8 cellular contexts compared by ENCODE assay signal in genomic region chr10:60964257-60965235, GRCh38. TPM values are rescaled to one million over a fixed set of nuclear protein-coding genes. Genes with fewer than 3 reads are reported as not detected.
DNase-seq lines count a peak whose midpoint lies in the region; ATAC-seq and FAIRE-seq lines count a peak whose summit lies in the region.

No MANE protein-coding gene starts in this region.

- H3K4me1 ChIP-seq in CD8-positive, alpha-beta memory T cell (ENCODE audit: insufficient read depth, low read length): no peaks in the 10 kb centered on the region

- H3K9me3 ChIP-seq in CD8-positive, alpha-beta memory T cell (ENCODE audit: low read length): no peaks in the 10 kb centered on the region
- H3K9me3 ChIP-seq in MG63: no peaks in the 10 kb centered on the region

- FAIRE-seq in islet of Langerhans (lab: Jason Lieb, UNC): peak; percentile 98

- no peaks in the 10 kb centered on the region for H3K4me1 Mint-ChIP-seq in CD8-positive, alpha-beta memory T cell

- H3K9me3 Mint-ChIP-seq in CD8-positive, alpha-beta memory T cell: no peaks in the 10 kb centered on the region

- H3K36me3 ChIP-seq in CD8-positive, alpha-beta memory T cell (ENCODE audit: insufficient read depth, low read length): no peaks in the 10 kb centered on the region
- H3K36me3 ChIP-seq in MG63: no peaks in the 10 kb centered on the region

- no peaks in the 10 kb centered on the region for H3K36me3 Mint-ChIP-seq in CD8-positive, alpha-beta memory T cell

- peak in 3 of 5 donors; percentile 7 to 9 (median 8) for DNase-seq in CD8-positive, alpha-beta memory T cell
- DNase-seq in MG63 (peak; percentile 69), T follicular helper cell (ENCODE audit: low read depth) (peak; percentile 15), caudate nucleus (lab: John Stamatoyannopoulos, UW) (peak in 53 of 61 donors; percentile 4 to 87 (median 47)), smooth muscle cell of the brain vasculature (ENCODE audit: low read depth, low spot score) (peak; percentile 76)

- CTCF ChIA-PET in CD8-positive, alpha-beta memory T cell (lab: Charles Lee): interaction anchor here (0.8 kb wide), 1 partner anchor 20 kb away, joined by 3 read pairs; the partner anchor contains the start of gene RHOBTB1

- H3K27ac ChIP-seq in CD8-positive, alpha-beta memory T cell (ENCODE audit: low read depth, low read length): no peak overlapping the region
- peak overlapping the region; percentile 26 for H3K27ac ChIP-seq in caudate nucleus (ENCODE audit: low read depth, low read length)

- POLR2A ChIA-PET in CD8-positive, alpha-beta memory T cell (lab: Charles Lee): no interaction called here

- H3K27ac Mint-ChIP-seq in CD8-positive, alpha-beta memory T cell: no peak overlapping the region

- no peaks in the 10 kb centered on the region for H3K27me3 ChIP-seq in CD8-positive, alpha-beta memory T cell (ENCODE audit: insufficient read depth, low read length, poor library complexity, severe bottlenecking)
- no peaks in the 10 kb centered on the region for H3K27me3 ChIP-seq in MG63

- no peak overlapping the region for H3K4me3 Mint-ChIP-seq in CD8-positive, alpha-beta memory T cell

- H3K27me3 Mint-ChIP-seq in CD8-positive, alpha-beta memory T cell: peaks cover 6 to 12% of the 10 kb centered on the region in 2 donors

- no peak overlapping the region for H3K4me3 ChIP-seq in CD8-positive, alpha-beta memory T cell (ENCODE audit: low read length)
- H3K4me3 ChIP-seq in MG63: no peak overlapping the region

- peak; percentile 69 for ATAC-seq in GM19351 (IDR thresholded peaks at IDR 0.05; ENCODE audit: unreplicated experiment)
- no peak for ATAC-seq in HG02970 (IDR thresholded peaks at IDR 0.05; ENCODE audit: low FRiP score, unreplicated experiment)

RNA-seq across cellular contexts. Expression of gene RHOBTB1, which starts 20.6 kb away (rescaled TPM):
- total RNA-seq in CD8-positive, alpha-beta memory T cell: under 1 TPM; 0.04 to 0.07 TPM
- not detected for polyA plus RNA-seq in CD8-positive, alpha-beta memory T cell
- 8.4 and 13.9 TPM in 2 replicates for total RNA-seq in MG63 (2014; rRNA removed; shearing (Covaris generic); ENCODE audit: low replicate concordance)

Comparison
In these comparisons a context has a peak if more than half of its experiments do, and no peak if none do; other contexts are left out.
1. DNase-seq: peak in every context shown above with its lines; median percentile 76 in smooth muscle cell of the brain vasculature; 69 in MG63; 47 in caudate nucleus; 15 in T follicular helper cell; 8 in CD8-positive, alpha-beta memory T cell.